In the genomic region with DNA sequence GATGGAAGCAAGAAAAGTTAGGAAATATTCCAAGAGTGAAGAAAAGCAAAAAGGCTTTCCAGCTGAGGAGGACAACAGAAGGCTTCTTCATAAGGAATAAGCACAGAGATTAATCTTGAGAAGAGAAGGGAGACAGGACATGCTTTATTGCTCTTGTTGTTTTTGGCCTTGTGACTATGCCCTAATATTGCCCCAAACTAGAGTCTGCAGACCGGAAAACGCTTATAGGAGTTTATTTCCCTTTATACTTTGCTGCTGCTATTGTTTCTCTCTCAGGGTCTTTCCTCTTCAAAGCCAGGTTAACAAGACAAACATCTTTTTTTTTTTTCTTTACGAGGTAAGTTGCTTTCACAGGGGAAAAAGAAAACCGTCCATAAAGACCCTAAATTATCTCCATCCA, we compare ENCODE assay signal across 34 cellular contexts.
"Had no signal": no experiment of that assay in that cellular context is flagged by ENCODE, and none has a peak within 500 bp of the region (broad histone marks: within the 10 kb centered on the region; RNA-seq: fewer than 3 reads in every experiment).

No MANE protein-coding gene starts in this region.

- H3K36me3 Mint-ChIP-seq: activated CD4-positive, alpha-beta memory T cell treated with anti-CD3 and anti-CD28 coated beads for 36 hours; activated naive CD4-positive, alpha-beta T cell treated with anti-CD3 and anti-CD28 coated beads, Interleukin-2, amount 10 ng/mL, durations not matched to agents 7 days and 5 days; activated naive CD8-positive, alpha-beta T cell had no signal

- H3K4me1 Mint-ChIP-seq: activated naive CD4-positive, alpha-beta T cell treated with anti-CD3 and anti-CD28 coated beads, Interleukin-2, amount 10 ng/mL, durations not matched to agents 7 days and 5 days; activated naive CD8-positive, alpha-beta T cell treated with anti-CD3 and anti-CD28 coated beads, Interleukin-2, amount 50 U/mL, for 24 hours had no signal

- H3K9me3 ChIP-seq: Peyer's patch, SJSA1 had no signal

- H3K4me1 ChIP-seq: Peyer's patch, SJSA1 had no signal

- H3K27me3 ChIP-seq: Peyer's patch, SJSA1 had no signal

- H3K27ac ChIP-seq: Peyer's patch, SJSA1 had no signal

- H3K27ac Mint-ChIP-seq: activated CD4-positive, alpha-beta memory T cell treated with anti-CD3 and anti-CD28 coated beads for 36 hours; activated CD4-positive, alpha-beta T cell treated with anti-CD3 and anti-CD28 coated beads for 36 hours; activated naive CD4-positive, alpha-beta T cell treated with anti-CD3 and anti-CD28 coated beads, Interleukin-2, amount 10 ng/mL, durations not matched to agents 7 days and 5 days; activated naive CD8-positive, alpha-beta T cell; activated naive CD8-positive, alpha-beta T cell treated with anti-CD3 and anti-CD28 coated beads, Interleukin-2, amount 50 U/mL, for 24 hours; brain; T-helper 1 cell treated with Interleukin-12 subunit alpha and Interleukin-12 subunit beta and Interleukin-4 antibody, amounts not matched to agents 30 μg/mL and 1 μg/mL, for 36 hours; T-helper 2 cell treated with Interferon-gamma antibody and Interleukin-4, amounts not matched to agents 5 μg/mL and 100 μg/mL, for 36 hours had no signal

- H3K4me3 ChIP-seq: Peyer's patch, SJSA1 had no signal

- H3K27me3 Mint-ChIP-seq: activated CD4-positive, alpha-beta memory T cell treated with anti-CD3 and anti-CD28 coated beads for 36 hours; activated CD4-positive, alpha-beta T cell treated with anti-CD3 and anti-CD28 coated beads for 36 hours; activated naive CD4-positive, alpha-beta T cell treated with anti-CD3 and anti-CD28 coated beads, Interleukin-2, amount 10 ng/mL, durations not matched to agents 7 days and 5 days; activated naive CD8-positive, alpha-beta T cell treated with anti-CD3 and anti-CD28 coated beads, Interleukin-2, amount 50 U/mL, for 24 hours had no signal

- DNase-seq: activated CD4-positive, alpha-beta memory T cell treated with anti-CD3 and anti-CD28 coated beads for 36 hours; activated CD4-positive, alpha-beta T cell treated with anti-CD3 and anti-CD28 coated beads for 36 hours; activated CD4-positive, alpha-beta T cell treated with anti-CD3 and anti-CD28 coated beads, Interleukin-2, amount 50 U/mL, for 1 hour; activated CD8-positive, alpha-beta memory T cell treated with anti-CD3 and anti-CD28 coated beads, Interleukin-2, amount 50 U/mL, for 4 hours; activated effector memory CD4-positive, alpha-beta T cell treated with Interleukin-2 at 50 U/mL for 16 hours; activated naive CD4-positive, alpha-beta T cell treated with anti-CD3 and anti-CD28 coated beads, Interleukin-2, amount 10 ng/mL, durations not matched to agents 7 days and 5 days; activated naive CD8-positive, alpha-beta T cell treated with anti-CD3 and anti-CD28 coated beads, Interleukin-2, amount 50 U/mL, for 24 hours; activated T-cell treated with anti-CD3 and anti-CD28 coated beads for 4 hours; activated T-cell treated with anti-CD3 and anti-CD28 coated beads, Interleukin-2, amount 50 U/mL, for 4 hours; anterior cingulate cortex; caudate nucleus; Kasumi-1; KG1; MM.1S; MV-4-11; NCI-H1092; NCI-H1436 treated with DMSO at 0.1 percent for 48 hours; NCI-H1694 treated with DMSO at 0.1 percent for 48 hours; NCI-H2029; NCI-H510A; NCI-H526; NCI-H748 treated with DMSO at 0.1 percent for 48 hours; NK-92 treated with Interleukin-12 subunit alpha and Interleukin-12 subunit beta, amount 100 ng/mL, for 24 hours; PC-3; Peyer's patch; RPMI8226; SHP77 treated with DMSO at 0.1 percent for 48 hours had no signal

- H3K4me3 Mint-ChIP-seq: activated CD4-positive, alpha-beta memory T cell treated with anti-CD3 and anti-CD28 coated beads for 36 hours; activated CD4-positive, alpha-beta T cell treated with anti-CD3 and anti-CD28 coated beads for 36 hours; activated naive CD4-positive, alpha-beta T cell treated with anti-CD3 and anti-CD28 coated beads, Interleukin-2, amount 10 ng/mL, durations not matched to agents 7 days and 5 days; activated naive CD8-positive, alpha-beta T cell; activated naive CD8-positive, alpha-beta T cell treated with anti-CD3 and anti-CD28 coated beads, Interleukin-2, amount 50 U/mL, for 24 hours; activated T-cell treated with anti-CD3 and anti-CD28 coated beads, Interleukin-2, amount 50 U/mL, for 4 hours; brain; T-helper 1 cell treated with Interleukin-12 subunit alpha and Interleukin-12 subunit beta and Interleukin-4 antibody, amounts not matched to agents 30 μg/mL and 1 μg/mL, for 36 hours; T-helper 2 cell treated with Interferon-gamma antibody and Interleukin-4, amounts not matched to agents 5 μg/mL and 100 μg/mL, for 36 hours had no signal

- ATAC-seq: activated CD4-positive, alpha-beta T cell treated with anti-CD3 and anti-CD28 coated beads for 36 hours; activated CD4-positive, CD25-positive, alpha-beta regulatory T cell treated with anti-CD3 and anti-CD28 coated beads, Interleukin-2, amount 50 U/mL, for 24 hours; activated naive CD8-positive, alpha-beta T cell treated with anti-CD3 and anti-CD28 coated beads, Interleukin-2, amount 50 U/mL, for 24 hours; activated T-cell treated with anti-CD3 and anti-CD28 coated beads, Interleukin-2, amount 50 U/mL, for 4 hours; PC-3; SK-N-SH treated with all-trans-retinoic acid at 6 μM for 48 hours had no signal
